In the genomic region with DNA sequence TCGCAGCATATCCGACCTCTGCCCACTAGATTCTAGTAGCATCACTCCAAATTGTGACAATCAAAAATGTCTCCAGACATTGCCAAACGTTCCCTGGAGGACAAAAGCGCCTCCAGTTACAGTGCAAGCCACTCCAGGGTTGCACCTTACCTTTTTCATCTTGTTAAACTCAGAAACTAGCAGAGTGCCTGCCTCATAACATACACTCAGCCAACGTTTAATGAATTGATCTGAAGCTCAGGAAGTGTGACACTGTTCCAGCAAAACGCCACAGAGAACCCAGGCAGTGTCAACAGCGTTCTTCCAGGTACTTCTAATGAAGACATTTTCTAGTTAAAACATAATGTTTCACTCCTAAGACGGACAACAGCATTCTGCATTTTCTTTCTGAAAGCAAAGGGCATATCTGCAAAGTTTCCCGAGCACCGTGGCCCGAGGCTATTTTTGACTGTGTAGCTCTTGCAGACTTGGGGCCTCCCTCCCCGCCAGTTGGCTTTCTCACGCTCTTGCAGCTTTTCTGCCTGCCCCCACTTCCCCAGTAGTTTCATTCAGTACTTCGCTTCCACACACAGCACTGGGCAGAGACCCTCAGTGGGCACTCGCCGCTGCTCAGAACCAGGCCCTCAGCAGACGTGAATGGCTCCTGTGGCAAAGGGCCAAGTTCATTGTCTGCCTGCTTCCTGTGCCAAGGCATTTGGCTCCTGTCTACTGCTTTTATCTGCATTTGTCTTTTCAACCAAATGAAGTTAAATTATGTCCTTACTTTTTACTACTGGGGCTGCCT, we compare ENCODE assay signal across 13 cellular contexts.
DNase-seq lines count a peak whose midpoint lies in the region; ATAC-seq and TF ChIP-seq lines count a peak whose summit lies in the region.
"Had no signal": no experiment of that assay in that cellular context is flagged by ENCODE, and none has a peak within 500 bp of the region (broad histone marks: within the 10 kb centered on the region; RNA-seq: fewer than 3 reads in every experiment).

No MANE protein-coding gene starts in this region.

- H3K4me3 ChIP-seq in cardiac fibroblast (replicated peaks in 1 of 2; ENCODE audit: low read depth in 2 of 2, low read length in 2 of 2), result no peak overlapping the region
- H3K4me3 ChIP-seq in right cardiac atrium (ENCODE audit: low read length), result no peak overlapping the region
- H3K4me3 ChIP-seq in thoracic aorta, result peak overlapping the region; percentile 64
- H3K4me3 ChIP-seq: SJCRH30 had no signal

- WGBS in right cardiac atrium, result 22% methylated on average over 17 of the region's 17 CpGs

- no peaks in the 10 kb centered on the region for H3K9me3 ChIP-seq in right cardiac atrium (ENCODE audit: control insufficient read depth, low read length)
- H3K9me3 ChIP-seq in thoracic aorta, result no peaks in the 10 kb centered on the region
- H3K9me3 ChIP-seq: SJCRH30 had no signal

- no peaks in the 10 kb centered on the region for H3K27me3 ChIP-seq in right cardiac atrium (ENCODE audit: control insufficient read depth, insufficient read depth)
- no peaks in the 10 kb centered on the region for H3K27me3 ChIP-seq in thoracic aorta (replicated peaks; ENCODE audit: insufficient read depth)
- H3K27me3 ChIP-seq: SJCRH30 had no signal

- intact Hi-C loops in right cardiac atrium (cut with DNase I), result no loop called here

- no peaks in the 10 kb centered on the region for H3K36me3 ChIP-seq in thoracic aorta
- H3K36me3 ChIP-seq: SJCRH30 had no signal

- peaks cover 2% of the 10 kb centered on the region for H3K4me1 ChIP-seq in right cardiac atrium (ENCODE audit: control insufficient read depth, insufficient read depth, low read length)
- H3K4me1 ChIP-seq in thoracic aorta (ENCODE audit: control insufficient read depth in 1 of 2, low read depth in 2 of 2), result peaks cover 5 to 18% of the 10 kb centered on the region in 2 donors
- H3K4me1 ChIP-seq: SJCRH30 had no signal

- DNase-seq in DMS153 treated with DMSO at 0.1 percent for 48 hours (lab: John Stamatoyannopoulos, UW; ENCODE audit: unreplicated experiment) (peak; percentile 2), DMS153 (lab: John Stamatoyannopoulos, UW) (no peak), cardiac fibroblast (ENCODE audit: low read depth in 2 of 2) (peak; percentile 33 to 63), right cardiac atrium (peak; percentile 45 to 72 (median 69)), thoracic aorta (ENCODE audit: low spot score) (no peak), AG20443 (ENCODE audit: low spot score) (no peak), GM19240 (ENCODE audit: insufficient read length, low spot score) (no peak)
- DNase-seq: naive thymus-derived CD8-positive, alpha-beta T cell; NCI-H524; small intestine had no signal

- H3K27ac ChIP-seq in right cardiac atrium (ENCODE audit: low read length) (peak overlapping the region; percentile 49), thoracic aorta (peak overlapping the region in 1 of 2 donors; percentile 22)
- H3K27ac ChIP-seq: 22Rv1, SJCRH30 had no signal

- TF ChIP-seq CTCF in cardiac fibroblast (IDR thresholded peaks at IDR 0.05; ENCODE audit: low read depth, low read length) (no peak), thoracic aorta (IDR thresholded peaks at IDR 0.05) (no peak)

- peak; percentile 59 to 70 for ATAC-seq in right cardiac atrium
- no peak for ATAC-seq in thoracic aorta (ENCODE audit: insufficient number of reproducible peaks, low FRiP score, low read depth)
- ATAC-seq in HG02798 (IDR thresholded peaks at IDR 0.05; ENCODE audit: poor library complexity, unreplicated experiment), result no peak
- ATAC-seq: naive thymus-derived CD8-positive, alpha-beta T cell had no signal

Comparison
In these comparisons a context has a peak if more than half of its experiments do, and no peak if none do; other contexts are left out.
1. DNase-seq: peak in DMS153 treated with DMSO at 0.1 percent for 48 hours (single experiment), cardiac fibroblast (2 of 2) and right cardiac atrium (3 of 3); none in DMS153 (single experiment), thoracic aorta (single experiment), AG20443 (single experiment) and GM19240 (single experiment).
2. ATAC-seq: peak in right cardiac atrium (2 of 2); none in thoracic aorta (single experiment) and HG02798 (single experiment).